1 cellular context compared by ENCODE assay signal in the genomic region with DNA sequence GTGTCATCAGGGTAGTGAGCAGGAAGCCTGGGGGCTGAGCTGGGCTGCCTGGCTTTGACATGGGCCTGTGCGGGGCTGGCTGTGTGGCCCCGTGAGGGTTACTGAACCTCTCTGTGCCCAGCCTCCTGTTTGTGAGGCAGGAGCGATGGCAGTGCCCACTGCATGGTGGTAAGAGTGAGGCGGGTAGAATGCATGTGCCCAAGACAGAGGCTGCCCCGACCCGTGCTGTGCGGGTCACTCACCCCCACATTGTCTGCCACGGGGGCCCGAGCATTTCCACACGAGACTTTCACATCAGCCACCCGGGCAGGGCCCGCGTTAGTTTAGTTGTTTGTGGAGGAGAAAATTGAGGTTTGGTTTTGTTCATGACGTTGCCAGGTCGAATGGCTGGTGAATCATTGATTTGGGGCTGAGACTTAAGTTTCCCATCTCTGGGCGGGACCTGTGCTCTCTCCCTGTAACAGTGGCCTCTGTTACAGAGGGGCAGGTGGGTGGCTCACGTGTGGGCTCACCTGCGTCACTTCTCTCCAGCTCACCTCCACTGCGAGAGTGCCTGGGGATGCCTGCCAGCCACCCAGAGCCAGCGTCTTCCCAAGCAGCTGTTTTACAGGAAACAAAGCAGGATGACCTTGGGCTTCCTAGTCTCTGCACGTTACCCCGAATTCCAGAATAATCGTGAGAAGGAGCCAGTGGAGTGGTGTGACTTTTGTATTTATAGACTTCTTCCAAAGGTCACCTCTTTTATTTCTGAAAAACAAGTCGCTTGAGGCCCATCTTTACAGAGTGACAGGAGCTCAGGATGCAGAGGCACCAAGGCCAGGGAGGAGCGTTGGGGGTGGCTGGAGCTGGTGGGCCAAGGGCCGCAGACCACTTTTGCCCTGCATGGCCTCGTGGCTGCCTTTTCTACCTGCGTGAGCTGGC.
TF ChIP-seq lines count a peak whose summit lies in the region.

No MANE protein-coding gene starts in this region.

TF ChIP-seq in HepG2, 621 proteins besides CTCF, POLR2A, EP300 and RAD21 (continued from another document):
- TF ChIP-seq ZNF562 (CRISPR knock-in tag; IDR thresholded peaks at IDR 0.05; ENCODE audit: borderline replicate concordance) (no peak), BORCS8-MEF2B (CRISPR knock-in tag; IDR thresholded peaks at IDR 0.05) (0 out of 2 replicates have a peak, but pooled peaks have one; percentile 20), HDAC1 (CRISPR knock-in tag; IDR thresholded peaks at IDR 0.05) (peak; percentile 27; the same call in 1 of the 2 replicates), ZNF687 (CRISPR knock-in tag; IDR thresholded peaks at IDR 0.05) (peak; percentile 66)
